25 cellular contexts compared by ENCODE assay signal in the genomic region with DNA sequence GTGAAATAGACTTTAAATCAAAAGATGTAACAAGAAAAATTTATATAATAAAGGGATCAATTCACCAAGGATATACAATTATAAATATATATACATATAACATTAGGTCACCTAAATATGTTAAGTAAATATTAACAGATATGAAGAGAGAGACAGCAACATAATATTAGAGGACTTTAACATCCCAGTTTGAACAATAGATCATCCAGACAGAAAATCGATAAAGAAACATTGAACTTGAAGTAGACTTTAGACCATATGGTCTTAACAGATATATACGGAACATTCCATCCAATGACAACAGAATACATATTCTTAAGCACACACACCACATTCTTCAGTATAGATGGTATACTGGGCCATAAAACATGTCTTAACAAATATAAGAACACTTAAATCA.
DNase-seq lines count a peak whose midpoint lies in the region; ATAC-seq, FAIRE-seq and TF ChIP-seq lines count a peak whose summit lies in the region.
"Had no signal": no experiment of that assay in that cellular context is flagged by ENCODE, and none has a peak within 500 bp of the region (broad histone marks: within the 10 kb centered on the region; RNA-seq: fewer than 3 reads in every experiment).

No MANE protein-coding gene starts in this region.

- no peaks in the 10 kb centered on the region for H3K27me3 ChIP-seq in small intestine (ENCODE audit: control insufficient read depth in 2 of 2, insufficient read depth in 2 of 2, low read length in 2 of 2)
- H3K27me3 ChIP-seq in lower lobe of right lung (ENCODE audit: low read depth): no peaks in the 10 kb centered on the region
- H3K27me3 ChIP-seq: BLaER1 treated with 17β-estradiol and CSF1 and Interleukin-3, amounts not matched to agents 10 nM and 100 nM had no signal

- no peak for DNase-seq in Calu3
- peak; percentile 28 for DNase-seq in small intestine
- DNase-seq in NCI-H82 treated with DMSO at 0.1 percent for 48 hours (lab: John Stamatoyannopoulos, UW; ENCODE audit: unreplicated experiment): no peak
- DNase-seq in left colon: no peak
- DNase-seq in lower lobe of right lung: no peak
- DNase-seq: 8988T; AML-193; CD4-positive, alpha-beta T cell; CD8-positive, alpha-beta memory T cell; COR-L47; DMS 273 treated with DMSO at 0.1 percent for 48 hours; DMS153; DMS53; DMS79; DND-41; EL; GF-D8 had no signal

- ATAC-seq in left colon (no peak), lower lobe of right lung (no peak)
- ATAC-seq: A549 had no signal

- H3K4me3 Mint-ChIP-seq in Calu3 (ENCODE audit: low read depth, unreplicated experiment): no peak overlapping the region
- H3K4me3 Mint-ChIP-seq: B cell; CD4-positive, alpha-beta T cell; CD8-positive, alpha-beta memory T cell had no signal

- H3K36me3 ChIP-seq in small intestine (ENCODE audit: control insufficient read depth in 2 of 2, insufficient read depth in 2 of 2, low read length in 2 of 2) (no peaks in the 10 kb centered on the region), lower lobe of right lung (no peaks in the 10 kb centered on the region)
- H3K36me3 ChIP-seq: BLaER1 treated with 17β-estradiol and CSF1 and Interleukin-3, amounts not matched to agents 10 nM and 100 nM had no signal

- CTCF ChIA-PET in Calu3 (lab: Charles Lee): no interaction called here

- TF ChIP-seq CTCF in Calu3 (IDR thresholded peaks at IDR 0.05; ENCODE audit: unreplicated experiment): no peak
- TF ChIP-seq CTCF in lower lobe of right lung (IDR thresholded peaks at IDR 0.05): no peak

- H3K27ac Mint-ChIP-seq in Calu3 (ENCODE audit: unreplicated experiment): peak overlapping the region; percentile 27
- H3K27ac Mint-ChIP-seq: B cell; CD4-positive, alpha-beta T cell; CD8-positive, alpha-beta memory T cell had no signal

- 67 to 78% (median 77%) methylated on average over 2 of the region's 2 CpGs for whole genome bisulfite sequencing in small intestine, 3 donors

- no peak overlapping the region for H3K27ac ChIP-seq in small intestine (ENCODE audit: low read depth in 1 of 2, low read length in 1 of 2)
- no peak overlapping the region for H3K27ac ChIP-seq in lower lobe of right lung
- H3K27ac ChIP-seq: A549; BLaER1 treated with 17β-estradiol and CSF1 and Interleukin-3, amounts not matched to agents 10 nM and 100 nM; C4-2B had no signal

- H3K27me3 Mint-ChIP-seq in Calu3 (ENCODE audit: unreplicated experiment): no peaks in the 10 kb centered on the region
- H3K27me3 Mint-ChIP-seq: B cell; CD4-positive, alpha-beta T cell; CD8-positive, alpha-beta memory T cell had no signal

- no TSS peak for BruUV-seq in Calu3 (replicated peaks; lab: Mats Ljungman, UMichigan)

- peaks cover 30% of the 10 kb centered on the region for H3K4me1 Mint-ChIP-seq in Calu3 (ENCODE audit: low read depth, unreplicated experiment)
- H3K4me1 Mint-ChIP-seq: B cell; CD8-positive, alpha-beta memory T cell had no signal

- no peak overlapping the region for H3K4me3 ChIP-seq in small intestine (ENCODE audit: low read depth in 1 of 2, low read length in 2 of 2)
- H3K4me3 ChIP-seq in lower lobe of right lung: no peak overlapping the region
- H3K4me3 ChIP-seq: A549; BLaER1 treated with 17β-estradiol and CSF1 and Interleukin-3, amounts not matched to agents 10 nM and 100 nM had no signal

- H3K9me3 Mint-ChIP-seq in Calu3 (ENCODE audit: low read depth, unreplicated experiment): peaks cover 11% of the 10 kb centered on the region

- H3K4me1 ChIP-seq in small intestine (ENCODE audit: control insufficient read depth in 2 of 2, insufficient read depth in 1 of 2, low read depth in 1 of 2, low read length in 1 of 2) (peaks cover 0 to 3% of the 10 kb centered on the region in 2 donors), lower lobe of right lung (peaks cover 6% of the 10 kb centered on the region)
- H3K4me1 ChIP-seq: A549 had no signal

- FAIRE-seq in A204.1 (lab: Jason Lieb, UNC) (peak; percentile 11), endometrium (lab: Jason Lieb, UNC) (peak; percentile 31), small intestine (lab: Jason Lieb, UNC) (no peak)
- FAIRE-seq: A549, GM12891, GM19239 had no signal

- no peaks in the 10 kb centered on the region for H3K36me3 Mint-ChIP-seq in Calu3 (ENCODE audit: insufficient read depth, unreplicated experiment)
- H3K36me3 Mint-ChIP-seq: CD8-positive, alpha-beta memory T cell had no signal

- intact Hi-C loops in Calu3 (cut with micrococcal nuclease; ENCODE audit: unreplicated experiment): no loop called here
- intact Hi-C loops in left colon (cut with DNase I, micrococcal nuclease): no loop called here
- intact Hi-C loops in lower lobe of right lung (cut with DNase I): no loop called here

- H3K9me3 ChIP-seq in small intestine (ENCODE audit: control insufficient read depth, low read depth) (no peaks in the 10 kb centered on the region), lower lobe of right lung (no peaks in the 10 kb centered on the region)
- H3K9me3 ChIP-seq: A549 had no signal
